ENCODE assay signal across 1 cellular context in genomic region chr4:184400891-184401290, GRCh38.
TF ChIP-seq lines count a peak whose summit lies in the region.

No MANE protein-coding gene starts in this region.

TF ChIP-seq in H1, 55 proteins besides CTCF, POLR2A, EP300 and RAD21:
- TF ChIP-seq BCL11A (IDR thresholded peaks at IDR 0.05; ENCODE audit: low read depth in 2 of 2, low read length in 2 of 2): no peak
- no peak for TF ChIP-seq SP4 (IDR thresholded peaks at IDR 0.05; ENCODE audit: low read length)
- no peak for TF ChIP-seq BRCA1 (IDR thresholded peaks at IDR 0.05; ENCODE audit: low read depth, low read length)
- TF ChIP-seq SP1 (IDR thresholded peaks at IDR 0.05; ENCODE audit: low read depth, low read length): no peak
- TF ChIP-seq E2F6 (IDR thresholded peaks at IDR 0.05): no peak
- no peak for TF ChIP-seq ASH2L (IDR thresholded peaks at IDR 0.05; ENCODE audit: low read length)
- TF ChIP-seq TBP (IDR thresholded peaks at IDR 0.05; ENCODE audit: low read depth, low read length): no peak
- no peak for TF ChIP-seq KDM4A (IDR thresholded peaks at IDR 0.05; ENCODE audit: low read depth, low read length, severe bottlenecking)
